8 cellular contexts compared by ENCODE assay signal in genomic region chr13:110726726-110727125, GRCh38. TPM values are rescaled to one million over a fixed set of nuclear protein-coding genes. Genes with fewer than 3 reads are reported as not detected.
A peak's percentile ranks its signal among the peaks of the same experiment; 100 is the strongest.
DNase-seq lines count a peak whose midpoint lies in the region; ATAC-seq and TF ChIP-seq lines count a peak whose summit lies in the region.

No MANE protein-coding gene starts in this region.

- peaks cover 0 to under 1% of the 10 kb centered on the region in 2 donors for H3K36me3 ChIP-seq in left lung
- no peaks in the 10 kb centered on the region for H3K36me3 ChIP-seq in PC-9 (ENCODE audit: low read depth)

- ATAC-seq in GM19324 (IDR thresholded peaks at IDR 0.05; ENCODE audit: low FRiP score, unreplicated experiment) (peak; percentile 78), left lung (no peak), Right ventricle myocardium inferior (no peak)

- H3K9me3 ChIP-seq in left lung (no peaks in the 10 kb centered on the region), PC-9 (ENCODE audit: insufficient read depth, low read depth) (no peaks in the 10 kb centered on the region)

- POLR2A ChIA-PET in PC-9 (lab: Charles Lee; ENCODE audit: unreplicated experiment) = no interaction called here

- H3K27ac ChIP-seq in left lung (no peak overlapping the region), PC-9 (no peak overlapping the region)

- H3K4me2 ChIP-seq in PC-9 = no peak overlapping the region

- H3K27me3 ChIP-seq in left lung = no peaks in the 10 kb centered on the region
- H3K27me3 ChIP-seq in PC-9 (ENCODE audit: insufficient read depth, low read depth) = no peaks in the 10 kb centered on the region

- H3K9me2 ChIP-seq in PC-9 (ENCODE audit: insufficient read depth) = no peaks in the 10 kb centered on the region

- H3K27me3 Mint-ChIP-seq in glutamatergic neuron (ENCODE audit: unreplicated experiment) = no peaks in the 10 kb centered on the region

- H3K4me3 ChIP-seq in left lung = no peak overlapping the region
- no peak overlapping the region for H3K4me3 ChIP-seq in PC-9

- intact Hi-C loops in left lung (cut with DNase I) = no loop called here
- intact Hi-C loops in PC-9 (cut with micrococcal nuclease; ENCODE audit: unreplicated experiment) = no loop called here
- intact Hi-C loops in Right ventricle myocardium inferior (cut with DNase I) = no loop called here

- peak; percentile 26 for DNase-seq in NAMALWA (ENCODE audit: low spot score)
- peak; percentile 75 to 79 for DNase-seq in activated T-cell treated with anti-CD3 and anti-CD28 coated beads, Interleukin-2, amount 50 U/mL, for 48 hours
- peak; percentile 67 for DNase-seq in stimulated activated CD4-positive, alpha-beta T cell treated with anti-CD3 and anti-CD28 coated beads, Interleukin-4, amount 100 ng/mL, for 24 hours
- no peak for DNase-seq in left lung
- no peak for DNase-seq in glutamatergic neuron
- DNase-seq in PC-9 = no peak
- DNase-seq in Right ventricle myocardium inferior (ENCODE audit: missing footprints) = no peak

- TF ChIP-seq CTCF in left lung (IDR thresholded peaks at IDR 0.05) (no peak), glutamatergic neuron (IDR thresholded peaks at IDR 0.05; ENCODE audit: partially characterized antibody, unreplicated experiment) (no peak), PC-9 (conservative IDR thresholded peaks at IDR 0.05) (no peak)

- H3K36me3 Mint-ChIP-seq in glutamatergic neuron (ENCODE audit: unreplicated experiment) = peaks cover 4% of the 10 kb centered on the region

- no peaks in the 10 kb centered on the region for H3K4me1 Mint-ChIP-seq in glutamatergic neuron (ENCODE audit: low read depth, unreplicated experiment)

- no peaks in the 10 kb centered on the region for H3F3A ChIP-seq in PC-9 (ENCODE audit: insufficient read depth, low read depth)

- no peaks in the 10 kb centered on the region for H4K20me1 ChIP-seq in PC-9 (ENCODE audit: insufficient read depth)

- H3K4me3 Mint-ChIP-seq in glutamatergic neuron (ENCODE audit: unreplicated experiment) = no peak overlapping the region

- H3K27ac Mint-ChIP-seq in glutamatergic neuron (ENCODE audit: unreplicated experiment) = no peak overlapping the region

- no peaks in the 10 kb centered on the region for H3K9me3 Mint-ChIP-seq in glutamatergic neuron (ENCODE audit: unreplicated experiment)

- peaks cover 13% of the 10 kb centered on the region for H3K79me2 ChIP-seq in PC-9 (ENCODE audit: low read depth)

- no TSS peak for BruUV-seq in PC-9 (replicated peaks; lab: Mats Ljungman, UMichigan)

- H2AFZ ChIP-seq in PC-9 = no peak overlapping the region

- H3K4me1 ChIP-seq in left lung (no peaks in the 10 kb centered on the region), PC-9 (replicated peaks; ENCODE audit: insufficient read depth) (no peaks in the 10 kb centered on the region)

- CTCF ChIA-PET in PC-9 (lab: Charles Lee) = no interaction called here

RNA-seq across cellular contexts. Expression of gene ING1, which starts 13.2 kb away (rescaled TPM):
- total RNA-seq in left lung (10 to 100 TPM in 1 of 2 donors, 1 to 10 TPM in 1; 9.3 to 10.9 TPM), glutamatergic neuron (ENCODE audit: unreplicated experiment) (19.1 TPM), PC-9 (2021) (21.2 and 23.1 TPM in 2 replicates), Right ventricle myocardium inferior (7.8 TPM)

RNA-seq across cellular contexts. Expression of gene CARS2, which starts 20.8 kb away (rescaled TPM):
- total RNA-seq in left lung (10 to 100 TPM; 61.9 to 79.8 TPM), glutamatergic neuron (ENCODE audit: unreplicated experiment) (102 TPM), PC-9 (2021) (57.1 and 67.0 TPM in 2 replicates), Right ventricle myocardium inferior (52.1 TPM)

Comparison
In these comparisons a context has a peak if more than half of its experiments do, and no peak if none do; other contexts are left out.
1. DNase-seq: peak in NAMALWA (single experiment), activated T-cell treated with anti-CD3 and anti-CD28 coated beads, Interleukin-2, amount 50 U/mL, for 48 hours (2 of 2) and stimulated activated CD4-positive, alpha-beta T cell treated with anti-CD3 and anti-CD28 coated beads, Interleukin-4, amount 100 ng/mL, for 24 hours (single experiment); none in left lung (0 of 2), glutamatergic neuron (single experiment), PC-9 (0 of 2) and Right ventricle myocardium inferior (single experiment).